Comparison of ENCODE assay signal across 8 cellular contexts in the genomic region with DNA sequence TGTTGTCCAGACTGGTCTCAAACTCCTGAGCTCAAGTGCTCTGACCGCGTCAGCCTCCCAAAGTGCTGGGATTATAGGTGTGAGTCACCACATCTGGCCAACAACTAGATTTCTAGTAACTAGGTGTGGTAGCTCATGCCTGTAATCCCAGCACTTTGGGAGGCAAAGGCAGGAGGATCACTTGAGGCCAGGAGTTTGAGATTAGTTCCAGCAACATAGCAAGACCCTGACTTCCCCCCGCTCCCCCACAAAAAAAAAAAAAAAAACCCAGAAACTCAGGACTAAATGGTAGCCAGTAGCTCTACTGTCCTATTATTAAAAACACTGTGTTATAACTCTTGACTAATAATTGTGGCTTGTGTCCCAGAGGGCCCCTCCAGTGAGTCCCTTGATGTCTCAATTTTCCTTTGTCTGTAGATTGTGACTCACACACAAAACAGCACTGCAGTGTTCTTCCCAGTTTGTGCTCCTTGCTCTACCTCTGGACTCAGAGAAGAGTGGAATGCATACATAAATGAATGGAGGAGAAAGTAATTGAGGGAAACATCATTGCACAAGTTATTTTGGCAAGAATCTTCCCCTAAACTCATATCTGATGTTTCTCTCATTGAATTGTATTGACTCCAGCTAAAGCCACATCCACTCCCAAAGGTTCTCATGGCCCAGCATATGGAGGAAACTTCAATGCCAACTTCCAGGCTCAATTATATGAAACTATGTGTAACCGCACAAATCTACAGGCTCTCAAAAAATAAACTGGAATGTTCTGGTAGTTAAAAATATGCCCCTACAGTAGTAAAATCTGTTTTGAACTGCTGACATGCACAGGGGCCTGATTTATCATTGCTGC. TPM values are rescaled to one million over a fixed set of nuclear protein-coding genes. Genes with fewer than 3 reads are reported as not detected.
A peak's percentile ranks its signal among the peaks of the same experiment; 100 is the strongest.
DNase-seq lines count a peak whose midpoint lies in the region; TF ChIP-seq lines count a peak whose summit lies in the region.

No MANE protein-coding gene starts in this region.

- TF ChIP-seq CTCF in stomach (IDR thresholded peaks at IDR 0.05): no peak

- H3K9me3 ChIP-seq in stomach: no peaks in the 10 kb centered on the region

- no peak for TF ChIP-seq POLR2A in stomach (IDR thresholded peaks at IDR 0.05)

- peak; percentile 62 for DNase-seq in SIG-M5 treated with dmso at 0.1 percent for 504 hours (lab: John Stamatoyannopoulos, UW; ENCODE audit: unreplicated experiment)
- DNase-seq in SIG-M5 (lab: John Stamatoyannopoulos, UW): no peak
- peak; percentile 37 to 62 for DNase-seq in SW 1271 (lab: John Stamatoyannopoulos, UW)
- DNase-seq in foreskin melanocyte: peak; percentile 69
- DNase-seq in stomach: no peak
- no peak for DNase-seq in NCI-H2081 treated with DMSO at 0.1 percent for 48 hours (lab: John Stamatoyannopoulos, UW)
- DNase-seq in NCI-H1048 (lab: John Stamatoyannopoulos, UW): no peak
- DNase-seq in stimulated activated CD4-positive, alpha-beta T cell treated with anti-CD3 and anti-CD28 coated beads, Interleukin-4, amount 100 ng/mL, for 1 hour: no peak

- peaks cover 18 to 36% (median 35%) of the 10 kb centered on the region in 4 donors for H3K36me3 ChIP-seq in stomach

- peaks cover 46 to 98% (median 66%) of the 10 kb centered on the region in 4 donors for H3K4me1 ChIP-seq in stomach

- 59 to 75% (median 73%) methylated on average over 4 of the region's 4 CpGs for WGBS in stomach, 5 donors

- no peak for TF ChIP-seq EP300 in stomach (IDR thresholded peaks at IDR 0.05)

- H3K4me3 ChIP-seq in stomach: no peak overlapping the region

- H3K27ac ChIP-seq in stomach: peak overlapping the region in 3 of 5 donors; percentile 21 to 58 (median 52)

- no peaks in the 10 kb centered on the region for H3K27me3 ChIP-seq in stomach

- intact Hi-C loops in stomach (cut with DNase I; ENCODE audit: low total_unique reads): no loop called here

RNA-seq across cellular contexts. Expression of a gene that starts 8.8 kb away (rescaled TPM):
- 1,000 to 10,000 TPM; 1,648 to 4,994 (median 2,507) TPM for total RNA-seq in stomach
- polyA plus RNA-seq in stomach: over 10,000 TPM in 2 of 3 donors, 1,000 to 10,000 TPM in 1; 7,500 to 11,714 (median 10,124) TPM

Comparison
In these comparisons a context has a peak if more than half of its experiments do, and no peak if none do; other contexts are left out.
1. DNase-seq: peak in SIG-M5 treated with dmso at 0.1 percent for 504 hours (single experiment), SW 1271 (2 of 2) and foreskin melanocyte (single experiment); none in SIG-M5 (single experiment), stomach (single experiment), NCI-H2081 treated with DMSO at 0.1 percent for 48 hours (single experiment), NCI-H1048 (single experiment) and stimulated activated CD4-positive, alpha-beta T cell treated with anti-CD3 and anti-CD28 coated beads, Interleukin-4, amount 100 ng/mL, for 1 hour (single experiment).